17 cellular contexts compared by ENCODE assay signal in the genomic region with DNA sequence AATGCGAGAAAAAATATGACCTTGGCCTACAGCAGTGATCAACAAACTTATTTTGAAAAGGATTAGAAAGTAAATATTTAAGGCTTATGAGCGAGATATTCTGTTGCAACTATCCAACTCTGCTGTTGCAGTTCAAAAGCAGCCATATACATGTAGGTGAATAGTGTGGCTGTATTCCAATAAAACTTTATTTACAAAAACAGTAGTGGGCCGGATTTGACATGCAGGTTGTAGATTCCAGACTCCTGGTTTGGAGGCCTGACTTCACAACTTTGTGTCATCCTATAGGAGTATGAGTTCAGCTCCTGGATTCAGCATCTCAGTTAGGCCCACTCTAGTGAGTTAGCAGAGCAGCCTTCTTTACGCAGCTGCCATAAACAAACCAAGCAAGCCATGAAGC.
DNase-seq lines count a peak whose midpoint lies in the region; ATAC-seq, FAIRE-seq and TF ChIP-seq lines count a peak whose summit lies in the region.
"Had no signal": no experiment of that assay in that cellular context is flagged by ENCODE, and none has a peak within 500 bp of the region (broad histone marks: within the 10 kb centered on the region; RNA-seq: fewer than 3 reads in every experiment).

No MANE protein-coding gene starts in this region.

- H3K4me3 ChIP-seq in GM23338 (no peak overlapping the region), Karpas-422 (ENCODE audit: low read length) (no peak overlapping the region), bronchial epithelial cell (ENCODE audit: low read depth, low read length) (no peak overlapping the region), aorta (ENCODE audit: low read length in 2 of 2) (no peak overlapping the region), breast epithelium (no peak overlapping the region)
- H3K4me3 ChIP-seq: BLaER1, HAP-1 had no signal

- H3K9ac ChIP-seq in Karpas-422 (ENCODE audit: low read length): no peak overlapping the region
- H3K9ac ChIP-seq: BLaER1 had no signal

- H3K4me2 ChIP-seq in GM23338: no peak overlapping the region
- H3K4me2 ChIP-seq in Karpas-422 (ENCODE audit: low read depth, low read length, poor library complexity, severe bottlenecking): no peak overlapping the region
- H3K4me2 ChIP-seq: BLaER1 had no signal

- intact Hi-C loops in aorta (cut with DNase I) (loop anchor here in 1 of 2 donors (5.0 kb wide), 2 partner anchors 251 to 316 kb away; no protein-coding TSS in a partner anchor), breast epithelium (cut with DNase I; ENCODE audit: low total_unique reads) (no loop called here)

- H3K27me3 Mint-ChIP-seq in GM23338 (ENCODE audit: insufficient read depth, low read depth, poor library complexity): peaks cover 1% of the 10 kb centered on the region

- H3K9me3 Mint-ChIP-seq in GM23338: no peaks in the 10 kb centered on the region

- H3K9me3 ChIP-seq in Karpas-422 (ENCODE audit: low read length) (no peaks in the 10 kb centered on the region), aorta (ENCODE audit: control insufficient read depth, low read length) (no peaks in the 10 kb centered on the region), breast epithelium (no peaks in the 10 kb centered on the region)
- H3K9me3 ChIP-seq: BLaER1, HAP-1 had no signal

- FAIRE-seq in bronchial epithelial cell (lab: Jason Lieb, UNC): peak; percentile 43
- FAIRE-seq: GM19239 had no signal

- H3K4me1 Mint-ChIP-seq in GM23338: no peaks in the 10 kb centered on the region
- H3K4me1 Mint-ChIP-seq: CD14-positive monocyte; CD4-positive, alpha-beta memory T cell had no signal

- H2AFZ ChIP-seq in GM23338 (no peak overlapping the region), Karpas-422 (ENCODE audit: low read length) (peak overlapping the region; percentile 68)

- DNase-seq in GM23338 (ENCODE audit: low spot score): no peak
- DNase-seq in Karpas-422: no peak
- no peak for DNase-seq in bronchial epithelial cell (ENCODE audit: low read depth)
- DNase-seq in aorta: no peak
- no peak for DNase-seq in breast epithelium (ENCODE audit: low spot score in 2 of 2)
- DNase-seq: 8988T; Calu3; CD4-positive, alpha-beta memory T cell; DMS79 treated with DMSO at 0.1 percent for 48 hours; GF-D8 had no signal

- no peak overlapping the region for H3K4me3 Mint-ChIP-seq in GM23338
- H3K4me3 Mint-ChIP-seq: CD14-positive monocyte; CD4-positive, alpha-beta memory T cell had no signal

- H3K27ac Mint-ChIP-seq in GM23338: peak overlapping the region; percentile 28; the same call in 1 of the 2 replicates
- H3K27ac Mint-ChIP-seq: CD14-positive monocyte; CD4-positive, alpha-beta memory T cell had no signal

- no peaks in the 10 kb centered on the region for H3K79me2 ChIP-seq in GM23338 (replicated peaks; ENCODE audit: insufficient read depth)
- H3K79me2 ChIP-seq in Karpas-422 (ENCODE audit: low read length): no peaks in the 10 kb centered on the region

- H3K27ac ChIP-seq in GM23338 (ENCODE audit: low read depth) (no peak overlapping the region), Karpas-422 (ENCODE audit: low read length) (peak overlapping the region; percentile 76), aorta (ENCODE audit: low read depth in 1 of 2, low read length in 2 of 2) (peak overlapping the region; percentile 63 to 76), breast epithelium (no peak overlapping the region)
- H3K27ac ChIP-seq: BLaER1, HL-60 had no signal

- no peaks in the 10 kb centered on the region for H3K4me1 ChIP-seq in GM23338 (ENCODE audit: insufficient read depth)
- H3K4me1 ChIP-seq in Karpas-422 (ENCODE audit: low read length): peaks cover 84% of the 10 kb centered on the region
- peaks cover 4 to 8% of the 10 kb centered on the region in 2 donors for H3K4me1 ChIP-seq in aorta (ENCODE audit: control insufficient read depth in 1 of 2, insufficient read depth in 2 of 2, low read length in 2 of 2)
- H3K4me1 ChIP-seq in breast epithelium: no peaks in the 10 kb centered on the region
- H3K4me1 ChIP-seq: HAP-1 had no signal

- H3F3A ChIP-seq in GM23338 (replicated peaks; ENCODE audit: low read depth): no peaks in the 10 kb centered on the region

- H3K36me3 ChIP-seq in GM23338 (ENCODE audit: insufficient read depth): no peaks in the 10 kb centered on the region
- no peaks in the 10 kb centered on the region for H3K36me3 ChIP-seq in Karpas-422 (ENCODE audit: insufficient read depth, low read length)
- H3K36me3 ChIP-seq in bronchial epithelial cell (ENCODE audit: control insufficient read depth, insufficient read depth, low read length): no peaks in the 10 kb centered on the region
- no peaks in the 10 kb centered on the region for H3K36me3 ChIP-seq in aorta (ENCODE audit: control insufficient read depth in 1 of 2, insufficient read depth in 2 of 2, low read length in 1 of 2)
- no peaks in the 10 kb centered on the region for H3K36me3 ChIP-seq in breast epithelium
- H3K36me3 ChIP-seq: BLaER1, HAP-1 had no signal

- H4K20me1 ChIP-seq in GM23338 (replicated peaks; ENCODE audit: insufficient read depth) (no peaks in the 10 kb centered on the region), Karpas-422 (ENCODE audit: insufficient read depth, low read depth, low read length) (no peaks in the 10 kb centered on the region)
- H4K20me1 ChIP-seq: BLaER1 had no signal

- WGBS in aorta, 2 donors: 86 to 88% methylated on average over 4 of the region's 4 CpGs

- no peak for ATAC-seq in GM23338
- ATAC-seq in aorta (ENCODE audit: low FRiP score): no peak
- no peak for ATAC-seq in HG02798 (IDR thresholded peaks at IDR 0.05; ENCODE audit: poor library complexity, unreplicated experiment)
- no peak for ATAC-seq in GM18858 (IDR thresholded peaks at IDR 0.05; ENCODE audit: unreplicated experiment)

- TF ChIP-seq CTCF in GM23338 (conservative IDR thresholded peaks at IDR 0.05; ENCODE audit: low read depth in 2 of 2): no peak
- no peak for TF ChIP-seq CTCF in bronchial epithelial cell (IDR thresholded peaks at IDR 0.05; ENCODE audit: insufficient read depth, low read length, severe bottlenecking)
- TF ChIP-seq CTCF in breast epithelium (IDR thresholded peaks at IDR 0.05): no peak

- no peak for TF ChIP-seq POLR2A in breast epithelium (IDR thresholded peaks at IDR 0.05)

- H3K27me3 ChIP-seq in GM23338 (ENCODE audit: insufficient read depth) (no peaks in the 10 kb centered on the region), Karpas-422 (ENCODE audit: low read length) (no peaks in the 10 kb centered on the region), bronchial epithelial cell (ENCODE audit: control insufficient read depth, insufficient read depth, low read length) (no peaks in the 10 kb centered on the region), aorta (ENCODE audit: control insufficient read depth in 1 of 2, insufficient read depth in 2 of 2, low read length in 1 of 2) (no peaks in the 10 kb centered on the region), breast epithelium (no peaks in the 10 kb centered on the region)
- H3K27me3 ChIP-seq: BLaER1 had no signal

- H3K9me2 ChIP-seq in GM23338 (ENCODE audit: insufficient read depth) (0 out of 2 replicates have a peak, but pooled peaks cover 3% of the 10 kb centered on the region), Karpas-422 (replicated peaks; ENCODE audit: insufficient read depth, low read length) (no peaks in the 10 kb centered on the region)

- no peaks in the 10 kb centered on the region for H3K36me3 Mint-ChIP-seq in GM23338 (ENCODE audit: low read depth)
- H3K36me3 Mint-ChIP-seq: CD14-positive monocyte; CD4-positive, alpha-beta memory T cell had no signal

TF ChIP-seq in GM23338, 12 proteins besides CTCF, POLR2A, EP300 and RAD21 (continues in another document):
- TF ChIP-seq POLR2AphosphoS5 (IDR thresholded peaks at IDR 0.05; ENCODE audit: low read depth): no peak
- no peak for TF ChIP-seq STAT1 (IDR thresholded peaks at IDR 0.05; ENCODE audit: unreplicated experiment)
- TF ChIP-seq, protein P1, sequence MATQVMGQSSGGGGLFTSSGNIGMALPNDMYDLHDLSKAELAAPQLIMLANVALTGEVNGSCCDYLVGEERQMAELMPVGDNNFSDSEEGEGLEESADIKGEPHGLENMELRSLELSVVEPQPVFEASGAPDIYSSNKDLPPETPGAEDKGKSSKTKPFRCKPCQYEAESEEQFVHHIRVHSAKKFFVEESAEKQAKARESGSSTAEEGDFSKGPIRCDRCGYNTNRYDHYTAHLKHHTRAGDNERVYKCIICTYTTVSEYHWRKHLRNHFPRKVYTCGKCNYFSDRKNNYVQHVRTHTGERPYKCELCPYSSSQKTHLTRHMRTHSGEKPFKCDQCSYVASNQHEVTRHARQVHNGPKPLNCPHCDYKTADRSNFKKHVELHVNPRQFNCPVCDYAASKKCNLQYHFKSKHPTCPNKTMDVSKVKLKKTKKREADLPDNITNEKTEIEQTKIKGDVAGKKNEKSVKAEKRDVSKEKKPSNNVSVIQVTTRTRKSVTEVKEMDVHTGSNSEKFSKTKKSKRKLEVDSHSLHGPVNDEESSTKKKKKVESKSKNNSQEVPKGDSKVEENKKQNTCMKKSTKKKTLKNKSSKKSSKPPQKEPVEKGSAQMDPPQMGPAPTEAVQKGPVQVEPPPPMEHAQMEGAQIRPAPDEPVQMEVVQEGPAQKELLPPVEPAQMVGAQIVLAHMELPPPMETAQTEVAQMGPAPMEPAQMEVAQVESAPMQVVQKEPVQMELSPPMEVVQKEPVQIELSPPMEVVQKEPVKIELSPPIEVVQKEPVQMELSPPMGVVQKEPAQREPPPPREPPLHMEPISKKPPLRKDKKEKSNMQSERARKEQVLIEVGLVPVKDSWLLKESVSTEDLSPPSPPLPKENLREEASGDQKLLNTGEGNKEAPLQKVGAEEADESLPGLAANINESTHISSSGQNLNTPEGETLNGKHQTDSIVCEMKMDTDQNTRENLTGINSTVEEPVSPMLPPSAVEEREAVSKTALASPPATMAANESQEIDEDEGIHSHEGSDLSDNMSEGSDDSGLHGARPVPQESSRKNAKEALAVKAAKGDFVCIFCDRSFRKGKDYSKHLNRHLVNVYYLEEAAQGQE (IDR thresholded peaks at IDR 0.05; ENCODE audit: unreplicated experiment): no peak
- no peak for TF ChIP-seq NANOG (IDR thresholded peaks at IDR 0.05; ENCODE audit: borderline replicate concordance)

Comparison
In these comparisons a context has a peak if more than half of its experiments do, and no peak if none do; other contexts are left out.
1. H3K27ac ChIP-seq: peak in Karpas-422 (single experiment) and aorta (2 of 2); none in GM23338 (single experiment) and breast epithelium (0 of 2).